ENCODE assay signal across 22 cellular contexts in the genomic region with DNA sequence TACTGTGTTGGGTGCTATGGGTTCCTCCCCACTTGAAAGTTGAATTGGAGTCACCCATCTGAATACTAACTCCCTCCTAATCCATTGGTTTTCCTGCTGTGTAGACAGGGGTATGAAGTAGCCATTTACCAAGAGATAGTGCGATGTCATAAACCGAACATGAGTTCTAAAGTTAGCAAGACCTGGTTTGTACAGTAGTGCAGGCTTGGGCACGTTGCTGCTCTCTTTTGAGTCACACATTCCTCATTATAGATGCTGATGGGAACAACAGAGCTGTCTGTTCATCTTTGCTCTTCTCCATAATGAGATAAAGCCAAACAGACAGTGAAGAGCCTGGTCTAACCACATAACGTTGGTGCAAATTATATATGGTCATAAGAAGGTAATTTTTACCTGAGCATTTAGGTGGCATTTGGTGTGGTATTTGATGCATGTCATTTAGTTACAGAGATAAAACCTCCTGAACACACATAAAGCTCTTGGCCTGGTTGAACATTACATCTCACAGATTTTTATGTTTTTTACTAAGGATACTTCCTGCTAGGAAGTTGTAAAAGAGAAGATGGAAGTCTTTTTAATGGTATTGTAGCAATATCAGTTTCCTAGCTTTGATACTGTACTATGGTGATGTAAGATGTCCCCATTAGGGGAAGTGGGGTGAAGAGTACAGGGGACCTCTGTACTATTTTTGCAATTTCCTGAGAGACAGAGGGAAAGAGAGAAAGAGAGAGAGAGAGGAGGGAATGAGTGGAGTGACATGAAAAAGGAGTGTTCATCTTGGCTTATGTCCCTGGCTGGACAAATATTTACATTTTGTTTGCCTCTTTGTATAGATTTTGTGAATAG. TPM values are rescaled to one million over a fixed set of nuclear protein-coding genes. Genes with fewer than 3 reads are reported as not detected.
DNase-seq lines count a peak whose midpoint lies in the region; ATAC-seq, FAIRE-seq and TF ChIP-seq lines count a peak whose summit lies in the region.
"Had no signal": no experiment of that assay in that cellular context is flagged by ENCODE, and none has a peak within 500 bp of the region (broad histone marks: within the 10 kb centered on the region; RNA-seq: fewer than 3 reads in every experiment).

No MANE protein-coding gene starts in this region.

- H3K36me3 Mint-ChIP-seq in activated T-cell treated with anti-CD3 and anti-CD28 coated beads, Interleukin-2, amount 50 U/mL, for 72 hours (ENCODE audit: insufficient read depth in 2 of 2) = no peaks in the 10 kb centered on the region
- peaks cover 15% of the 10 kb centered on the region for H3K36me3 Mint-ChIP-seq in activated T-cell treated with anti-CD3 and anti-CD28 coated beads, Interleukin-2, amount 50 U/mL, for 24 hours (ENCODE audit: low read depth)

- TF ChIP-seq CTCF in bronchial epithelial cell (IDR thresholded peaks at IDR 0.05; ENCODE audit: insufficient read depth, low read length, severe bottlenecking) (no peak), left lung (IDR thresholded peaks at IDR 0.05) (no peak)

- peaks cover 0 to 52% of the 10 kb centered on the region in 2 donors for H3K4me1 ChIP-seq in left lung

- no peaks in the 10 kb centered on the region for H3K36me3 ChIP-seq in bronchial epithelial cell (ENCODE audit: control insufficient read depth, insufficient read depth, low read length)
- H3K36me3 ChIP-seq in left lung = no peaks in the 10 kb centered on the region
- H3K36me3 ChIP-seq: cardiac muscle cell, thoracic aorta, WERI-Rb-1 had no signal

- intact Hi-C loops in left cardiac atrium (cut with DNase I) (no loop called here), left lung (cut with DNase I) (no loop called here)

- no peaks in the 10 kb centered on the region for H3K9me3 ChIP-seq in left lung
- H3K9me3 ChIP-seq: thoracic aorta had no signal

- no peaks in the 10 kb centered on the region for H3K27me3 Mint-ChIP-seq in activated T-cell treated with anti-CD3 and anti-CD28 coated beads, Interleukin-2, amount 50 U/mL, for 72 hours (ENCODE audit: low read depth)
- H3K27me3 Mint-ChIP-seq in activated T-cell treated with anti-CD3 and anti-CD28 coated beads, Interleukin-2, amount 50 U/mL, for 24 hours = no peaks in the 10 kb centered on the region

- FAIRE-seq in bronchial epithelial cell (lab: Jason Lieb, UNC) = peak; percentile 62
- FAIRE-seq: H54, HTR-8/SVneo had no signal

- ATAC-seq in activated T-cell treated with anti-CD3 and anti-CD28 coated beads, Interleukin-2, amount 50 U/mL, for 72 hours (replicated peaks in 1 of 2) = peak; percentile 26 to 34
- ATAC-seq in left cardiac atrium = no peak
- ATAC-seq in left lung = no peak

- H3K27ac ChIP-seq in left lung = peak overlapping the region in 1 of 2 donors; percentile 16
- H3K27ac ChIP-seq: cardiac muscle cell, dorsolateral prefrontal cortex, thoracic aorta, WERI-Rb-1 had no signal

- peaks cover 40% of the 10 kb centered on the region for H3K4me1 Mint-ChIP-seq in activated T-cell treated with anti-CD3 and anti-CD28 coated beads, Interleukin-2, amount 50 U/mL, for 72 hours (ENCODE audit: low read depth)
- peaks cover 37% of the 10 kb centered on the region for H3K4me1 Mint-ChIP-seq in activated T-cell treated with anti-CD3 and anti-CD28 coated beads, Interleukin-2, amount 50 U/mL, for 24 hours (ENCODE audit: low read depth)

- no peak overlapping the region for H3K27ac Mint-ChIP-seq in activated T-cell treated with anti-CD3 and anti-CD28 coated beads, Interleukin-2, amount 50 U/mL, for 72 hours
- no peak overlapping the region for H3K27ac Mint-ChIP-seq in activated T-cell treated with anti-CD3 and anti-CD28 coated beads, Interleukin-2, amount 50 U/mL, for 24 hours
- H3K27ac Mint-ChIP-seq: activated T-helper 2 cell treated with anti-CD3 and anti-CD28 coated beads, Interferon-gamma antibody, Interleukin-2, Interleukin-4, amounts not matched to agents 10 μg/mL and 5 μg/mL and 100 μg/mL, durations not matched to agents 14 hours and 24 hours and 36 hours had no signal

- peaks cover under 1% of the 10 kb centered on the region for H3K27me3 ChIP-seq in bronchial epithelial cell (ENCODE audit: control insufficient read depth, insufficient read depth, low read length)
- peaks cover 22 to 90% of the 10 kb centered on the region in 2 donors for H3K27me3 ChIP-seq in left lung
- H3K27me3 ChIP-seq: cardiac muscle cell had no signal

- DNase-seq in activated T-cell treated with anti-CD3 and anti-CD28 coated beads, Interleukin-2, amount 50 U/mL, for 72 hours = no peak
- no peak for DNase-seq in activated T-cell treated with anti-CD3 and anti-CD28 coated beads, Interleukin-2, amount 50 U/mL, for 24 hours
- DNase-seq in DMS153 (lab: John Stamatoyannopoulos, UW) (peak; percentile 49), bronchial epithelial cell (ENCODE audit: low read depth) (peak; percentile 83), left cardiac atrium (no peak), left lung (no peak), islet precursor cell (no peak)
- peak; percentile 26 for DNase-seq in stimulated activated CD8-positive, alpha-beta memory T cell treated with anti-CD3 and anti-CD28 coated beads, Interleukin-4, amount 100 ng/mL, for 48 hours
- DNase-seq: dorsolateral prefrontal cortex, GDM1, NCI-H1417 treated with DMSO at 0.1 percent for 48 hours, NCI-H526, SIG-M5, WERI-Rb-1 had no signal

- H3K4me3 ChIP-seq in bronchial epithelial cell (ENCODE audit: low read depth, low read length) (no peak overlapping the region), left lung (no peak overlapping the region)
- H3K4me3 ChIP-seq: cardiac muscle cell, dorsolateral prefrontal cortex, thoracic aorta had no signal

- H3K9me3 Mint-ChIP-seq in activated T-cell treated with anti-CD3 and anti-CD28 coated beads, Interleukin-2, amount 50 U/mL, for 72 hours = no peaks in the 10 kb centered on the region
- H3K9me3 Mint-ChIP-seq in activated T-cell treated with anti-CD3 and anti-CD28 coated beads, Interleukin-2, amount 50 U/mL, for 24 hours = no peaks in the 10 kb centered on the region
- H3K9me3 Mint-ChIP-seq: activated T-helper 2 cell treated with anti-CD3 and anti-CD28 coated beads, Interferon-gamma antibody, Interleukin-2, Interleukin-4, amounts not matched to agents 10 μg/mL and 5 μg/mL and 100 μg/mL, durations not matched to agents 14 hours and 24 hours and 36 hours had no signal

- H3K4me3 Mint-ChIP-seq in activated T-cell treated with anti-CD3 and anti-CD28 coated beads, Interleukin-2, amount 50 U/mL, for 72 hours = no peak overlapping the region
- H3K4me3 Mint-ChIP-seq in activated T-cell treated with anti-CD3 and anti-CD28 coated beads, Interleukin-2, amount 50 U/mL, for 24 hours = no peak overlapping the region

RNA-seq across cellular contexts. Expression of gene GRAP2, which starts 27.9 kb away (rescaled TPM):
- total RNA-seq in activated T-cell treated with anti-CD3 and anti-CD28 coated beads, Interleukin-2, amount 50 U/mL, for 72 hours = 10 to 100 TPM; 56.4 to 59.4 TPM
- total RNA-seq in bronchial epithelial cell (not detected in 2 replicates), left cardiac atrium (1 to 10 TPM; 2.1 to 3.8 TPM), left lung (1 to 10 TPM; 2.3 to 3.4 TPM)
- total RNA-seq: LHCN-M2, OCI-LY7, renal cortical epithelial cell had no signal

RNA-seq across cellular contexts. Expression of gene TMA7B, which starts 31.4 kb away (rescaled TPM):
- total RNA-seq in activated T-cell treated with anti-CD3 and anti-CD28 coated beads, Interleukin-2, amount 50 U/mL, for 72 hours = 1 to 10 TPM; 1.4 to 2.5 TPM
- total RNA-seq in bronchial epithelial cell (not detected in 2 replicates), left cardiac atrium (not detected), left lung (under 1 TPM; 0.17 to 0.42 TPM)
- total RNA-seq: cardiac muscle cell, LHCN-M2, OCI-LY7, renal cortical epithelial cell had no signal

RNA-seq across cellular contexts. Expression of gene ENTHD1, which starts 35.2 kb away (rescaled TPM):
- under 1 TPM; 0.46 to 0.77 TPM for total RNA-seq in activated T-cell treated with anti-CD3 and anti-CD28 coated beads, Interleukin-2, amount 50 U/mL, for 72 hours
- total RNA-seq in bronchial epithelial cell = not detected in 2 replicates
- total RNA-seq in left cardiac atrium = not detected
- total RNA-seq in left lung = under 1 TPM in 1 of 2 donors, not detected in 1; 0.16 TPM
- total RNA-seq: cardiac muscle cell, dorsolateral prefrontal cortex, LHCN-M2, OCI-LY7, renal cortical epithelial cell, thoracic aorta had no signal

Comparison
In these comparisons a context has a peak if more than half of its experiments do, and no peak if none do; other contexts are left out.
1. ATAC-seq: peak in activated T-cell treated with anti-CD3 and anti-CD28 coated beads, Interleukin-2, amount 50 U/mL, for 72 hours (2 of 2); none in left cardiac atrium (0 of 2) and left lung (single experiment).
2. DNase-seq: peak in DMS153 (single experiment), bronchial epithelial cell (single experiment) and stimulated activated CD8-positive, alpha-beta memory T cell treated with anti-CD3 and anti-CD28 coated beads, Interleukin-4, amount 100 ng/mL, for 48 hours (single experiment); none in activated T-cell treated with anti-CD3 and anti-CD28 coated beads, Interleukin-2, amount 50 U/mL, for 72 hours (0 of 2), activated T-cell treated with anti-CD3 and anti-CD28 coated beads, Interleukin-2, amount 50 U/mL, for 24 hours (single experiment), left cardiac atrium (single experiment), left lung (0 of 2) and islet precursor cell (single experiment).
3. RNA of gene GRAP2, which starts 27.9 kb away (total RNA-seq): 56.4 to 59.4 TPM in activated T-cell treated with anti-CD3 and anti-CD28 coated beads, Interleukin-2, amount 50 U/mL, for 72 hours; 2.1 to 3.8 TPM in left cardiac atrium, 2.3 to 3.4 TPM in left lung and not detected in bronchial epithelial cell; every median in the first group is over 10 times any median in the second.